In the genomic region with DNA sequence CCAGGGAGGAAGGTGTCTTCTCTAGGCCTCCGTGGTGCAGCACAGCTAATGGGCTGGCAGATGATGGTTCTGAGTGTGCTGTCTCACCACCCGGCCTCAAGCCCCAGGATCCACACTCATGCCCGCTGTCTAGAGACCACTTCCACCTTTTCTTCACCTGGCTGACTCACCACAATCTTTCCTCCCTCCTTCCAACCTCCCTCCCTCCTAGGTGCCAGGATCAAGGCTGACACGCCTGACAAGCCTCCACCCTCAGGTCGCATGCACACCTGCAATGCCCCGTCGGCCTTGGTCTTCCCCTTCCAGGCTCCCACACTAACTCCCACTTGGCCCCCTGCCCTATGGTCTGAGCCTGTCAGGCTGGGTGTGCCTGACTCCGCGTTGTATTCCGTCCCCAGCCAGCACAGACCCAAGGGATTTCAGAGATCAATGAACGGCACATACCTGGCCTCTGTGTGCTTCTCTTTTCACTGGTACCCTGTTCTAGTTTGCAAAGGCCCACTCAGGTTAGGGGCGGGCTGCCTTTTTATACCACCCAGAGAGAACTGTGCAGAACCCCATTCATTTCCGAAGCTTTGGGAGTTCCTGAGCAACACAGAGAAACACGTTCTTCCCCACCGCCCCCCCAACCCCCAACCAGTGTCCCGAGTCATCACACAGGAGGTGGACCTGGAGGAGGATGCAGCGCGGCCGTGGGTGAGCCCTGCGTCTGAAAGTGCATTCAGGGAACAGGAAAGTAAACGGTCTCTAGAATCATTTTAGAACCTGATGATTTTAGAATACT, we compare ENCODE assay signal across 21 cellular contexts. TPM values are rescaled to one million over a fixed set of nuclear protein-coding genes. Genes with fewer than 3 reads are reported as not detected.
"Had no signal": no experiment of that assay in that cellular context is flagged by ENCODE, and none has a peak within 500 bp of the region (broad histone marks: within the 10 kb centered on the region; RNA-seq: fewer than 3 reads in every experiment).

No MANE protein-coding gene starts in this region.

- H3K27me3 ChIP-seq: brain microvascular endothelial cell, upper lobe of right lung had no signal

- H3K27ac Mint-ChIP-seq: activated naive CD8-positive, alpha-beta T cell; activated T-cell treated with anti-CD3 and anti-CD28 coated beads, Interleukin-2, amount 50 U/mL, for 72 hours; effector memory CD8-positive, alpha-beta T cell; T-helper 1 cell treated with Interleukin-12 subunit alpha and Interleukin-12 subunit beta and Interleukin-4 antibody, amounts not matched to agents 30 μg/mL and 1 μg/mL, for 36 hours had no signal

- H3K27ac ChIP-seq: brain microvascular endothelial cell, parathyroid adenoma, upper lobe of right lung had no signal

- H3K4me3 ChIP-seq: upper lobe of right lung had no signal

- H3K9me3 ChIP-seq: upper lobe of right lung had no signal

- H3K9me3 Mint-ChIP-seq: activated CD4-positive, alpha-beta T cell treated with anti-CD3 and anti-CD28 coated beads, Interleukin-2, amount 10 ng/mL, durations not matched to agents 7 days and 5 days; activated T-cell treated with anti-CD3 and anti-CD28 coated beads, Interleukin-2, amount 50 U/mL, for 72 hours; central memory CD8-positive, alpha-beta T cell; effector memory CD8-positive, alpha-beta T cell; neural crest cell; stimulated activated naive CD8-positive, alpha-beta T cell treated with anti-CD3 and anti-CD28 coated beads, Interleukin-15, amount 100 ng/mL, for 72 hours; T-helper 1 cell treated with Interleukin-12 subunit alpha and Interleukin-12 subunit beta and Interleukin-4 antibody, amounts not matched to agents 30 μg/mL and 1 μg/mL, for 36 hours had no signal

- ATAC-seq: activated T-cell treated with anti-CD3 and anti-CD28 coated beads, Interleukin-2, amount 50 U/mL, for 72 hours; effector memory CD8-positive, alpha-beta T cell; left ventricle myocardium superior; stimulated activated naive CD8-positive, alpha-beta T cell treated with anti-CD3 and anti-CD28 coated beads, Interleukin-15, amount 100 ng/mL, for 72 hours; upper lobe of right lung had no signal

- H3K9ac ChIP-seq: parathyroid adenoma had no signal

- H3K36me3 Mint-ChIP-seq: activated naive CD8-positive, alpha-beta T cell had no signal

- H3K27me3 Mint-ChIP-seq: activated CD4-positive, alpha-beta T cell treated with anti-CD3 and anti-CD28 coated beads, Interleukin-2, amount 10 ng/mL, durations not matched to agents 7 days and 5 days; activated naive CD8-positive, alpha-beta T cell; stimulated activated naive CD8-positive, alpha-beta T cell treated with anti-CD3 and anti-CD28 coated beads, Interleukin-15, amount 100 ng/mL, for 72 hours had no signal

- H2AFZ ChIP-seq: parathyroid adenoma had no signal

- H3K4me3 Mint-ChIP-seq: activated CD4-positive, alpha-beta T cell treated with anti-CD3 and anti-CD28 coated beads, Interleukin-2, amount 10 ng/mL, durations not matched to agents 7 days and 5 days; activated naive CD8-positive, alpha-beta T cell; activated T-cell treated with anti-CD3 and anti-CD28 coated beads, Interleukin-2, amount 50 U/mL, for 72 hours; central memory CD8-positive, alpha-beta T cell; effector memory CD8-positive, alpha-beta T cell; neural crest cell; stimulated activated naive CD8-positive, alpha-beta T cell treated with anti-CD3 and anti-CD28 coated beads, Interleukin-15, amount 100 ng/mL, for 72 hours; T-helper 1 cell treated with Interleukin-12 subunit alpha and Interleukin-12 subunit beta and Interleukin-4 antibody, amounts not matched to agents 30 μg/mL and 1 μg/mL, for 36 hours had no signal

- DNase-seq: activated CD4-positive, alpha-beta T cell treated with anti-CD3 and anti-CD28 coated beads, Interleukin-2, amount 10 ng/mL, durations not matched to agents 7 days and 5 days; activated CD8-positive, alpha-beta memory T cell treated with anti-CD3 and anti-CD28 coated beads, Interleukin-2, amount 50 U/mL, for 48 hours; activated gamma-delta T cell; activated T-cell treated with anti-CD3 and anti-CD28 coated beads, Interleukin-2, amount 50 U/mL, for 72 hours; amniotic stem cell; brain microvascular endothelial cell; dermis blood vessel endothelial cell; effector memory CD8-positive, alpha-beta T cell; islet precursor cell; left ventricle myocardium superior; mesenchymal stem cell; stimulated activated CD4-positive, alpha-beta T cell treated with anti-CD3 and anti-CD28 coated beads, Interleukin-1b, Interleukin-23, amount 100 ng/mL, for 48 hours; stimulated activated naive CD8-positive, alpha-beta T cell treated with anti-CD3 and anti-CD28 coated beads, Interleukin-15, amount 100 ng/mL, for 72 hours; upper lobe of right lung had no signal

- H3K4me1 ChIP-seq: parathyroid adenoma had no signal

- H3K36me3 ChIP-seq: brain microvascular endothelial cell, upper lobe of right lung had no signal

- H3K4me1 Mint-ChIP-seq: activated CD4-positive, alpha-beta T cell treated with anti-CD3 and anti-CD28 coated beads, Interleukin-2, amount 10 ng/mL, durations not matched to agents 7 days and 5 days had no signal

RNA-seq across cellular contexts. Expression of a gene that starts 50.3 kb away (rescaled TPM):
- total RNA-seq: dermis blood vessel endothelial cell, epithelial cell of proximal tubule, neural crest cell, temporal lobe had no signal
